Comparison of ENCODE assay signal across 7 cellular contexts in the genomic region with DNA sequence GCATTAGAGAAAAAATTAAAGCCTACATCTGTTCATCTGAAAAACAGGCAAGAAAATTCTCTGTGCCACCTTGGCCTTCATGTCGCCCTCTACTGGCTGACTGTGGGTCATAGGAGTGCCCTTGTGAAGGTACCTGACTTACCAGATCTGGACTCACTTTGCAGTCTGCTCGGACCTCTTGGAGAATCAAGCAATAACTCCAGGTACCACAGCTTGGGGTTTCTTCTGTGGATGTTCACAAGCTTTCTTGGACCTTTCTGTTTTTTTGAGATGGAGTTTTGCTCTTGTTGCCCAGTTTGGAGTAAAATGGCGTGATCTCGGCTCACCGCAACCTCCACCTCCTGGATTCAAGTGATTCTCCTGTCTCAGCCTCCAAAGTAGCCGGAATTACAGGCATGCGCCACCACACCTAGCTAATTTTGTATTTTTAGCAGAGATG. TPM values are rescaled to one million over a fixed set of nuclear protein-coding genes. Genes with fewer than 3 reads are reported as not detected.
A peak's percentile ranks its signal among the peaks of the same experiment; 100 is the strongest.
DNase-seq lines count a peak whose midpoint lies in the region; ATAC-seq and TF ChIP-seq lines count a peak whose summit lies in the region.

No MANE protein-coding gene starts in this region.

- H3K79me2 ChIP-seq in OCI-LY3 (ENCODE audit: low read length), result no peaks in the 10 kb centered on the region

- no peak overlapping the region for H2AFZ ChIP-seq in OCI-LY3 (ENCODE audit: low read depth, low read length)

- H3K9ac ChIP-seq in OCI-LY3 (ENCODE audit: low read length), result no peak overlapping the region

- no peaks in the 10 kb centered on the region for H3K27me3 ChIP-seq in OCI-LY3 (ENCODE audit: low read depth, low read length)
- no peaks in the 10 kb centered on the region for H3K27me3 ChIP-seq in H7 (ENCODE audit: control insufficient read depth, insufficient read depth, low read length)

- no peak overlapping the region for H3K27ac ChIP-seq in OCI-LY3 (ENCODE audit: low read length)

- ATAC-seq in GM19468 (IDR thresholded peaks at IDR 0.05; ENCODE audit: extremely low read depth, unreplicated experiment), result peak; percentile 24
- ATAC-seq in HG02840 (IDR thresholded peaks at IDR 0.05; ENCODE audit: low FRiP score, unreplicated experiment), result no peak

- H3K4me1 ChIP-seq in OCI-LY3 (ENCODE audit: low read length), result no peaks in the 10 kb centered on the region

- no peaks in the 10 kb centered on the region for H4K20me1 ChIP-seq in OCI-LY3 (ENCODE audit: insufficient read depth, low read length)

- H3K4me2 ChIP-seq in OCI-LY3 (ENCODE audit: low read length), result no peak overlapping the region

- H3K36me3 ChIP-seq in OCI-LY3 (replicated peaks; ENCODE audit: low read depth, low read length) (no peaks in the 10 kb centered on the region), H7 (replicated peaks; ENCODE audit: control insufficient read depth, insufficient read depth, low read length) (no peaks in the 10 kb centered on the region)

- peak; percentile 39 for TF ChIP-seq CTCF in OCI-LY3 (IDR thresholded peaks at IDR 0.05; ENCODE audit: low read depth, low read length)

- DNase-seq in cerebellar cortex (ENCODE audit: low spot score) (peak; percentile 13), NCI-H2081 (lab: John Stamatoyannopoulos, UW) (no peak), H7 (no peak)
- peak in 2 of 3 donors; percentile 27 to 30 for DNase-seq in stimulated activated CD4-positive, alpha-beta T cell treated with anti-CD3 and anti-CD28 coated beads, TNF-alpha, amount 100 ng/mL, for 48 hours (ENCODE audit: low read depth in 3 of 3)

- no peak overlapping the region for H3K4me3 ChIP-seq in OCI-LY3 (ENCODE audit: low read length)
- no peak overlapping the region for H3K4me3 ChIP-seq in H7 (ENCODE audit: insufficient read depth, low read depth, low read length)

- H3K9me3 ChIP-seq in OCI-LY3 (ENCODE audit: insufficient read depth, low read length), result no peaks in the 10 kb centered on the region

RNA-seq across cellular contexts. Expression of a gene that starts 2.4 kb away (rescaled TPM):
- total RNA-seq in H7 (2014; rRNA removed; shearing (Covaris generic)), result not detected in 2 replicates

RNA-seq across cellular contexts. Expression of a gene that starts 25.6 kb away (rescaled TPM):
- total RNA-seq in H7 (2014; rRNA removed; shearing (Covaris generic)), result not detected in 2 replicates

RNA-seq across cellular contexts. Expression of a gene that starts 27.2 kb away (rescaled TPM):
- total RNA-seq in H7 (2014; rRNA removed; shearing (Covaris generic)), result not detected in 2 replicates

RNA-seq across cellular contexts. Expression of a gene that starts 56.6 kb away (rescaled TPM):
- total RNA-seq in H7 (2014; rRNA removed; shearing (Covaris generic)), result not detected in 2 replicates

RNA-seq across cellular contexts. Expression of a gene that starts 56.7 kb away (rescaled TPM):
- total RNA-seq in H7 (2014; rRNA removed; shearing (Covaris generic)), result not detected in 2 replicates

Comparison
In these comparisons a context has a peak if more than half of its experiments do, and no peak if none do; other contexts are left out.
1. DNase-seq: peak in cerebellar cortex (single experiment) and stimulated activated CD4-positive, alpha-beta T cell treated with anti-CD3 and anti-CD28 coated beads, TNF-alpha, amount 100 ng/mL, for 48 hours (2 of 3); none in NCI-H2081 (0 of 2) and H7 (single experiment).